Comparison of ENCODE assay signal across 8 cellular contexts in the genomic region with DNA sequence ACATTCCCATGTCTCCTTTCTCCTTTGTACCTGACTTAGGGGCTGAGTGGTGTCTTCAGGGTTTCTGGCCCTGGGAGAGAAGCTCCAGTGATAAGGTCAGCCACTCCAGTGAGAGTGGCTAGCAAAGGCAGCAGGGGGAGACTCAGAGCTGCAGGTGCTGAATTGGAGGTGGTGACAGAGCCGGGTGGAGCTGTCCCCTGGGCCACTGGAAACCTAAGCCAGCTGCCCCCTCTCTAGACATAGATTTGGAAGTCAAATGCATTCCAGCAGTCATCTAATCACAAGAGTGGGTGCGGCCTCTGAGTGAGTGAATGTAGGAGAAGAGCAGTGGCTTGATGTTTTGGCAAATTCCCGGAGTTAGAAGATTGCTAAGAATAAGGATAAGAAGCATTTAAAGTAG. TPM values are rescaled to one million over a fixed set of nuclear protein-coding genes. Genes with fewer than 3 reads are reported as not detected.
DNase-seq lines count a peak whose midpoint lies in the region; ATAC-seq and TF ChIP-seq lines count a peak whose summit lies in the region.

No MANE protein-coding gene starts in this region.

- TF ChIP-seq POLR2A in Peyer's patch (IDR thresholded peaks at IDR 0.05): no peak
- TF ChIP-seq POLR2A in tibial nerve (IDR thresholded peaks at IDR 0.05): no peak

- H3K27me3 Mint-ChIP-seq in stimulated activated naive CD8-positive, alpha-beta T cell treated with anti-CD3 and anti-CD28 coated beads, Interleukin-15, amount 100 ng/mL, for 72 hours: peaks cover 19% of the 10 kb centered on the region

- peaks cover 23% of the 10 kb centered on the region for H3K4me1 Mint-ChIP-seq in stimulated activated naive CD8-positive, alpha-beta T cell treated with anti-CD3 and anti-CD28 coated beads, Interleukin-15, amount 100 ng/mL, for 72 hours

- no peak for TF ChIP-seq EP300 in tibial nerve (IDR thresholded peaks at IDR 0.05)

- CTCF ChIA-PET in OCI-LY7 (lab: Charles Lee; ENCODE audit: unreplicated experiment): no interaction called here

- BruUV-seq in OCI-LY7 (replicated peaks; lab: Mats Ljungman, UMichigan): no TSS peak

- H3K9me3 Mint-ChIP-seq in stimulated activated naive CD8-positive, alpha-beta T cell treated with anti-CD3 and anti-CD28 coated beads, Interleukin-15, amount 100 ng/mL, for 72 hours: no peaks in the 10 kb centered on the region

- peak; percentile 54 for TF ChIP-seq CTCF in OCI-LY7 (conservative IDR thresholded peaks at IDR 0.05; ENCODE audit: low read length)
- TF ChIP-seq CTCF in heart right ventricle (IDR thresholded peaks at IDR 0.05): peak in 7 of 9 donors; percentile 27 to 57 (median 45)
- peak in 2 of 6 experiments; percentile 28 to 38 for TF ChIP-seq CTCF in Peyer's patch (IDR thresholded peaks at IDR 0.05)
- TF ChIP-seq CTCF in tibial nerve (IDR thresholded peaks at IDR 0.05): no peak

- H3K4me2 ChIP-seq in OCI-LY7 (ENCODE audit: low read length): no peak overlapping the region

- H3K9me3 ChIP-seq in OCI-LY7 (ENCODE audit: low read length): no peaks in the 10 kb centered on the region
- H3K9me3 ChIP-seq in heart right ventricle: no peaks in the 10 kb centered on the region
- no peaks in the 10 kb centered on the region for H3K9me3 ChIP-seq in aorta (ENCODE audit: control insufficient read depth, low read length)
- H3K9me3 ChIP-seq in Peyer's patch: no peaks in the 10 kb centered on the region
- no peaks in the 10 kb centered on the region for H3K9me3 ChIP-seq in tibial nerve

- POLR2A ChIA-PET in OCI-LY7 (lab: Charles Lee): no interaction called here

- 21 to 39% methylated on average over 3 of the region's 3 CpGs for WGBS in heart right ventricle, 2 donors
- 70 to 74% methylated on average over 3 of the region's 3 CpGs for WGBS in aorta, 2 donors
- 68 to 81% methylated on average over 3 of the region's 3 CpGs for WGBS in tibial nerve, 2 donors

- intact Hi-C loops in OCI-LY7 (cut with micrococcal nuclease; ENCODE audit: unreplicated experiment) (loop anchor here (5.0 kb wide), 1 partner anchor 85 kb away; no protein-coding TSS in a partner anchor), heart right ventricle (cut with DNase I) (loop anchor here in 2 of 10 donors (1.0 to 5.0 kb wide), 3 partner anchors 45 to 86 kb away; no protein-coding TSS in a partner anchor), aorta (cut with DNase I) (no loop called here)

- no peaks in the 10 kb centered on the region for H3K9me2 ChIP-seq in OCI-LY7 (ENCODE audit: insufficient read depth, low read length)

- no peak overlapping the region for H3K4me3 ChIP-seq in OCI-LY7 (ENCODE audit: low read depth, low read length, poor library complexity, severe bottlenecking)
- H3K4me3 ChIP-seq in heart right ventricle: no peak overlapping the region
- H3K4me3 ChIP-seq in aorta (ENCODE audit: low read length in 2 of 2): no peak overlapping the region
- H3K4me3 ChIP-seq in Peyer's patch: no peak overlapping the region
- no peak overlapping the region for H3K4me3 ChIP-seq in tibial nerve

- H3K27ac Mint-ChIP-seq in stimulated activated naive CD8-positive, alpha-beta T cell treated with anti-CD3 and anti-CD28 coated beads, Interleukin-15, amount 100 ng/mL, for 72 hours: peak overlapping the region in 1 of 2 donors; percentile 10

- H3K4me1 ChIP-seq in OCI-LY7 (ENCODE audit: insufficient read depth, low read length, poor library complexity, severe bottlenecking): no peaks in the 10 kb centered on the region
- peaks cover 8 to 65% (median 33%) of the 10 kb centered on the region in 9 donors for H3K4me1 ChIP-seq in heart right ventricle
- peaks cover 0 to 7% of the 10 kb centered on the region in 2 donors for H3K4me1 ChIP-seq in aorta (ENCODE audit: control insufficient read depth in 1 of 2, insufficient read depth in 2 of 2, low read length in 2 of 2)
- peaks cover 0 to 21% (median 0%) of the 10 kb centered on the region in 4 donors for H3K4me1 ChIP-seq in Peyer's patch
- H3K4me1 ChIP-seq in tibial nerve: peaks cover 0 to 35% (median 0%) of the 10 kb centered on the region in 4 donors

- H3K36me3 ChIP-seq in OCI-LY7 (ENCODE audit: insufficient read depth, low read length): no peaks in the 10 kb centered on the region
- H3K36me3 ChIP-seq in heart right ventricle: peaks cover 0 to 6% (median 0%) of the 10 kb centered on the region in 9 donors
- H3K36me3 ChIP-seq in aorta (ENCODE audit: control insufficient read depth in 1 of 2, insufficient read depth in 2 of 2, low read length in 1 of 2): no peaks in the 10 kb centered on the region
- no peaks in the 10 kb centered on the region for H3K36me3 ChIP-seq in Peyer's patch
- no peaks in the 10 kb centered on the region for H3K36me3 ChIP-seq in tibial nerve

- H4K20me1 ChIP-seq in OCI-LY7 (ENCODE audit: insufficient read depth, low read length): no peaks in the 10 kb centered on the region

- H2AFZ ChIP-seq in OCI-LY7 (ENCODE audit: low read length): no peak overlapping the region

- H3K79me2 ChIP-seq in OCI-LY7 (ENCODE audit: insufficient read depth, low read depth, low read length): no peaks in the 10 kb centered on the region

- ATAC-seq in stimulated activated naive CD8-positive, alpha-beta T cell treated with anti-CD3 and anti-CD28 coated beads, Interleukin-15, Interleukin-2, amounts not matched to agents 100 U/mL and 50 U/mL, for 24 hours: peak; percentile 32
- ATAC-seq in stimulated activated naive CD8-positive, alpha-beta T cell treated with anti-CD3 and anti-CD28 coated beads, Interleukin-15, amount 100 ng/mL, for 72 hours: no peak
- ATAC-seq in heart right ventricle (peak; percentile 74 to 95 (median 88)), aorta (ENCODE audit: low FRiP score) (peak; percentile 37)

- H3K27ac ChIP-seq in OCI-LY7 (ENCODE audit: low read depth, low read length, poor library complexity, severe bottlenecking) (no peak overlapping the region), heart right ventricle (peak overlapping the region in 2 of 10 donors; percentile 36 to 37), aorta (ENCODE audit: low read depth in 1 of 2, low read length in 2 of 2) (no peak overlapping the region), Peyer's patch (no peak overlapping the region), tibial nerve (no peak overlapping the region)

- H3K27me3 ChIP-seq in heart right ventricle (no peaks in the 10 kb centered on the region), aorta (ENCODE audit: control insufficient read depth in 1 of 2, insufficient read depth in 2 of 2, low read length in 1 of 2) (no peaks in the 10 kb centered on the region), Peyer's patch (no peaks in the 10 kb centered on the region), tibial nerve (no peaks in the 10 kb centered on the region)

- H3K4me3 Mint-ChIP-seq in stimulated activated naive CD8-positive, alpha-beta T cell treated with anti-CD3 and anti-CD28 coated beads, Interleukin-15, amount 100 ng/mL, for 72 hours: no peak overlapping the region

- DNase-seq in stimulated activated naive CD8-positive, alpha-beta T cell treated with anti-CD3 and anti-CD28 coated beads, Interleukin-15, Interleukin-2, amounts not matched to agents 100 U/mL and 50 U/mL, for 24 hours: no peak
- no peak for DNase-seq in stimulated activated naive CD8-positive, alpha-beta T cell treated with anti-CD3 and anti-CD28 coated beads, Interleukin-15, amount 100 ng/mL, for 72 hours
- DNase-seq in OCI-LY7 (ENCODE audit: low spot score) (peak; percentile 30), heart right ventricle (peak; percentile 44 to 66), aorta (no peak), Peyer's patch (no peak), tibial nerve (ENCODE audit: low spot score in 2 of 2) (no peak)
- DNase-seq in activated CD4-positive, alpha-beta T cell treated with anti-CD3 and anti-CD28 coated beads for 48 hours: no peak

RNA-seq across cellular contexts. Expression of gene TRIM2, which starts 28.5 kb away (rescaled TPM):
- total RNA-seq in OCI-LY7 (2014; rRNA removed; shearing (Covaris generic)): 0.06 and 0.46 TPM in 2 replicates
- total RNA-seq in OCI-LY7 (2022) (0.29 TPM in 1 of 2 replicates, not detected in the other), heart right ventricle (10 to 100 TPM; 15.2 to 33.2 (median 20.7) TPM), aorta (10 to 100 TPM; 27.6 to 53.4 TPM), Peyer's patch (100 to 1,000 TPM in 3 of 4 donors, 10 to 100 TPM in 1; 58.6 to 158 (median 144) TPM), tibial nerve (10 to 100 TPM; 25.7 to 55.9 (median 42.5) TPM)
- polyA plus RNA-seq in heart right ventricle (1 to 10 TPM; 2.8 to 8.2 TPM), aorta (10 to 100 TPM in 1 of 2 donors, 1 to 10 TPM in 1; 7.5 to 10.2 TPM)

Comparison
In these comparisons a context has a peak if more than half of its experiments do, and no peak if none do; other contexts are left out.
1. DNase-seq: peak in OCI-LY7 (single experiment) and heart right ventricle (2 of 2); none in stimulated activated naive CD8-positive, alpha-beta T cell treated with anti-CD3 and anti-CD28 coated beads, Interleukin-15, Interleukin-2, amounts not matched to agents 100 U/mL and 50 U/mL, for 24 hours (single experiment), stimulated activated naive CD8-positive, alpha-beta T cell treated with anti-CD3 and anti-CD28 coated beads, Interleukin-15, amount 100 ng/mL, for 72 hours (0 of 2), aorta (0 of 2), activated CD4-positive, alpha-beta T cell treated with anti-CD3 and anti-CD28 coated beads for 48 hours (single experiment), Peyer's patch (0 of 3) and tibial nerve (0 of 2).
2. CTCF ChIP-seq: peak in OCI-LY7 (single experiment) and heart right ventricle (7 of 9); none in tibial nerve (0 of 5).
3. RNA of gene TRIM2, which starts 28.5 kb away (total RNA-seq): 58.6 to 158 TPM in Peyer's patch, 27.6 to 53.4 TPM in aorta, 25.7 to 55.9 TPM in tibial nerve and 15.2 to 33.2 TPM in heart right ventricle; 0.06 to 0.46 TPM in OCI-LY7; every median in the first group is over 10 times any median in the second.